Comparison of ENCODE assay signal across 25 cellular contexts in the genomic region with DNA sequence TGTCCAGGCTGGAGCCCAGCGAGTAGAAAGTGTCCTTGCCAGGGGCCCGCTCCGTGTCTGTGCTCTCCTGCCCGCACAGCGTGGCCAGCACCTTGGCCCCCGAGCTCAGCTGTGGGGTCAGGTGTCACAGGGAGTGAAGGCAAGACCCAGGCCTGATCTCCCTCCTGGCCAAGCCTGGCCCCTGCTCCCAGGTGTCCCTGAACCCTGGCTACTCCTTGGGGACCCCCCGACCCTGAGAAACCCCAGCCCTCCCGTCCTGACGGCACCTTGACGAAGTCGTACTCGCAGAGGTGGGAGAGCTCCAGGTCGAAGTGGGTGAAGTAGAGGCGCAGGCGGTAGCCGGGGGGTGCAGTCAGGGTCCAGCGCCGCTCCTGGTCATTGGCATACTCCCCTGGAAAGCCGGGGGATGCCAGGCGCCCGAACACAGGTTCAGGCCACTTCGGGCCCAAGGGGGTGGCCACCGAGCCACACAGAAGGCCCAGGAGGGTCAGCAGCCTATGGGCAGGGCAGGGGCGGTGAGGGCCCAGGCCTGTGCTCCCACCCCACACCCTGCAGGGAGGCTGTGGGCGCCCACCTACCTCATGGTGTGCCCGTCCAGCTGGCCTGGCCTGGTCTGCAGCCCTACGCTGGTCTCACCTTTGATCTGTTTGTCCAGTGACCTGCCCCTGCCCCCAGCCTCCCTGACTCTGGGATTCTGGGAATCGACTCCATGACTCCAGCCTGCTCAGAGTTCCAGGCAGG. TPM values are rescaled to one million over a fixed set of nuclear protein-coding genes. Genes with fewer than 3 reads are reported as not detected.
"Had no signal": no experiment of that assay in that cellular context is flagged by ENCODE, and none has a peak within 500 bp of the region (broad histone marks: within the 10 kb centered on the region; RNA-seq: fewer than 3 reads in every experiment).

A gene (minus strand): TSS at position 615 of the 741 bp plus-strand sequence. CDS start 32 bp downstream, at position 583.

- H3K27ac ChIP-seq: body of pancreas, left lung, ovary, stomach, testis had no signal

- H3K4me1 ChIP-seq: body of pancreas, testis had no signal

- H3K27me3 ChIP-seq: body of pancreas, left lung, ovary, testis had no signal

- ATAC-seq: activated CD8-positive, alpha-beta T cell treated with anti-CD3 and anti-CD28 coated beads, Interleukin-2, amount 10 ng/mL, durations not matched to agents 7 days and 5 days; activated T-cell treated with anti-CD3 and anti-CD28 coated beads, Interleukin-2, amount 50 U/mL, for 72 hours; body of pancreas; effector memory CD8-positive, alpha-beta T cell; left lung had no signal

- DNase-seq: activated CD4-positive, alpha-beta T cell treated with anti-CD3 and anti-CD28 coated beads, Interleukin-2, amount 10 ng/mL, durations not matched to agents 7 days and 5 days; activated CD4-positive, CD25-positive, alpha-beta regulatory T cell; activated CD8-positive, alpha-beta memory T cell treated with anti-CD3 and anti-CD28 coated beads, Interleukin-2, amount 50 U/mL, for 4 hours; activated CD8-positive, alpha-beta T cell treated with anti-CD3 and anti-CD28 coated beads, Interleukin-2, amount 10 ng/mL, durations not matched to agents 7 days and 5 days; activated gamma-delta T cell treated with Interleukin-2 at 50 U/mL for 16 hours; activated T-cell treated with anti-CD3 and anti-CD28 coated beads, Interleukin-2, amount 50 U/mL, for 72 hours; amygdala; caudate nucleus; effector memory CD8-positive, alpha-beta T cell; foreskin fibroblast; left lung; mesenchymal stem cell; mucosa of descending colon; naive B cell; ovary; stimulated activated CD4-positive, alpha-beta T cell treated with anti-CD3 and anti-CD28 coated beads, Interleukin-2, amount 100 ng/mL, for 24 hours; stomach; testis had no signal

- H3K27me3 Mint-ChIP-seq: activated CD4-positive, alpha-beta T cell treated with anti-CD3 and anti-CD28 coated beads, Interleukin-2, amount 10 ng/mL, durations not matched to agents 7 days and 5 days; activated naive CD8-positive, alpha-beta T cell; effector memory CD8-positive, alpha-beta T cell; naive B cell; type B pancreatic cell had no signal

- H3K27ac Mint-ChIP-seq: activated CD4-positive, alpha-beta T cell treated with anti-CD3 and anti-CD28 coated beads, Interleukin-2, amount 10 ng/mL, durations not matched to agents 7 days and 5 days; activated CD8-positive, alpha-beta T cell treated with anti-CD3 and anti-CD28 coated beads, Interleukin-2, amount 10 ng/mL, durations not matched to agents 7 days and 5 days; activated naive CD8-positive, alpha-beta T cell; activated T-cell treated with anti-CD3 and anti-CD28 coated beads, Interleukin-2, amount 50 U/mL, for 72 hours; effector memory CD8-positive, alpha-beta T cell; type B pancreatic cell had no signal

- H3K4me3 Mint-ChIP-seq: activated CD4-positive, alpha-beta T cell treated with anti-CD3 and anti-CD28 coated beads, Interleukin-2, amount 10 ng/mL, durations not matched to agents 7 days and 5 days; activated CD8-positive, alpha-beta T cell treated with anti-CD3 and anti-CD28 coated beads, Interleukin-2, amount 10 ng/mL, durations not matched to agents 7 days and 5 days; activated naive CD8-positive, alpha-beta T cell; activated T-cell treated with anti-CD3 and anti-CD28 coated beads, Interleukin-2, amount 50 U/mL, for 72 hours; effector memory CD8-positive, alpha-beta T cell; neural crest cell; type B pancreatic cell had no signal

- H3K4me1 Mint-ChIP-seq: activated CD4-positive, alpha-beta T cell treated with anti-CD3 and anti-CD28 coated beads, Interleukin-2, amount 10 ng/mL, durations not matched to agents 7 days and 5 days; naive B cell had no signal

- H3K36me3 Mint-ChIP-seq: activated naive CD8-positive, alpha-beta T cell; naive B cell; type B pancreatic cell had no signal

- H3K9me3 ChIP-seq: body of pancreas, left lung, mucosa of descending colon, ovary, stomach, testis had no signal

- H3K9me3 Mint-ChIP-seq: activated CD4-positive, alpha-beta T cell treated with anti-CD3 and anti-CD28 coated beads, Interleukin-2, amount 10 ng/mL, durations not matched to agents 7 days and 5 days; activated T-cell treated with anti-CD3 and anti-CD28 coated beads, Interleukin-2, amount 50 U/mL, for 72 hours; effector memory CD8-positive, alpha-beta T cell; naive B cell; neural crest cell; type B pancreatic cell had no signal

- H3K4me3 ChIP-seq: body of pancreas, left lung, mucosa of descending colon, ovary, stomach, testis had no signal

- H3K36me3 ChIP-seq: left lung, ovary, stomach had no signal

RNA-seq across cellular contexts. Expression of the gene that starts here (rescaled TPM):
- total RNA-seq: activated CD4-positive, alpha-beta T cell treated with anti-CD3 and anti-CD28 coated beads, Interleukin-2, amount 10 ng/mL, durations not matched to agents 7 days and 5 days; body of pancreas; dermis microvascular lymphatic vessel endothelial cell; glomerular endothelial cell; left lung; mucosa of descending colon; neural crest cell; pulmonary artery endothelial cell; stomach had no signal
- polyA plus RNA-seq: stomach had no signal
